In the genomic region with DNA sequence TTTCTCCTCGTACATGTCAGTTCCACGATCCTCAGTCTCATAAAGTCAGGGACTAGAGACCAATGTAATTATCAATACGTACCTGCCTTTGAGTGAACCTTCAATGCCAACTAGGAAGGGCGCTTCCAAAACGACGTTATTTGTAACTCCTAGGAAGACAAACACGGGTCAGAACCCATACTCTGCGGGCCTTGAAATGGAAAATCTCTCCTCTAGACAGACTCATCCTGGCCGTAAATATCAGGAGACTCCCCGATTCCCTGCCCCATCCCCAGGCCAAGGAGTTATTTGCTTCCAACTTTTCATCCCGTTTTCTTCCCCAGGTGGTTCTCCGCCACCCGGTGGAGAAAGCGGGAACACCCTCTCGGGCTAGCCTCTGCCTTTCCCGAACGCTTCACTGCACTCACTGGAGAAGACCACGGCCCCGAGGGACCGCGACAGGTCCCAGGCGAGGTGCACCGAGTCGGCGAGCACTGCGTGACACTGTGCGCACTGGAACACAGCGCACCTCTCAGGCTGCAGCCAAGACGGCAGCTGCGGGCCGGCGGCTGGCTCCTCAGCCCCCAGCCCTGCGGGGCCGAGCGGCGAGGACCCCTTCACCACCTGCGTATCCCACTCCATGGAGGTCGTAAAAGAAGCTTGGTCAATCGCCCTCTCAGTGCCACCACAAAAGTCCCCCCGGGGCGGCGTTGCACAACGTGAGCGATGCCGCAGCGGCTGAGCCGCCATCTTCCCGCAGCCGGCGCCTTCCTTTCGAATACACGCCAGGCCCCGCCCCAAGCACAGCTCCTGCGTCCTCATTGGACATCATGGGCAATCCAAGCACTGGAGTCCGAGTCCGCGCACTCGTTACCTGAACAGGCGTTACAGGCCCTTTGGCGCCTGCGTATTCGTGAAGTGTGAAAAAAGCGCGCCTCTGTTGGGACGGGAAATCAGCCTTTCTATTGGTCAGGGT, we compare ENCODE assay signal across 8 cellular contexts. TPM values are rescaled to one million over a fixed set of nuclear protein-coding genes. Genes with fewer than 3 reads are reported as not detected.
DNase-seq lines count a peak whose midpoint lies in the region; ATAC-seq, FAIRE-seq and TF ChIP-seq lines count a peak whose summit lies in the region.

A gene (minus strand): TSS at position 759 of the 955 bp plus-strand sequence. CDS start 30 bp downstream, at position 729.

- TF ChIP-seq EP300 in H1 (IDR thresholded peaks at IDR 0.05; ENCODE audit: borderline replicate concordance in 1 of 2, low read depth in 2 of 2, low read length in 2 of 2): no peak

- DNase-seq in COLO829 (ENCODE audit: low spot score) (peak; percentile 99), HS-5 (ENCODE audit: low read depth) (peak; percentile 40), NK-92 (lab: John Stamatoyannopoulos, UW; ENCODE audit: unreplicated experiment) (peak; percentile 92), H1 (ENCODE audit: low read depth in 1 of 2, low spot score in 2 of 2) (peak; percentile 93 to 98), mesendoderm (peak; percentile 100)
- peak; percentile 97 for DNase-seq in activated CD8-positive, alpha-beta memory T cell treated with anti-CD3 and anti-CD28 coated beads for 24 hours
- DNase-seq in stimulated activated CD8-positive, alpha-beta memory T cell treated with anti-CD3 and anti-CD28 coated beads, Interleukin-15, amount 100 ng/mL, for 1 hour (ENCODE audit: low read depth): peak; percentile 94

- peak within 1 kb of the TSS; percentile 63 for H2BK120ac ChIP-seq in H1 (replicated peaks; ENCODE audit: low read depth, low read length)
- H2BK120ac ChIP-seq in mesendoderm (ENCODE audit: low read depth, low read length): no peak within 1 kb of the TSS

- H3K27me3 ChIP-seq in H1 (replicated peaks in 1 of 4; ENCODE audit: control insufficient read depth in 3 of 4, extremely low read depth in 1 of 4, insufficient read depth in 3 of 4, low read length in 3 of 4): no peaks in the 10 kb centered on the region
- H3K27me3 ChIP-seq in mesendoderm (ENCODE audit: insufficient read depth, low read length, poor library complexity): no peaks in the 10 kb centered on the region

- H2BK20ac ChIP-seq in H1 (ENCODE audit: low read length): 0 out of 2 replicates have a peak within 1 kb of the TSS, but pooled peaks have one; percentile 41

- peak; percentile 49 for ATAC-seq in GM19468 (IDR thresholded peaks at IDR 0.05; ENCODE audit: extremely low read depth, unreplicated experiment)

- no peaks in the 10 kb centered on the region for H3K9me3 ChIP-seq in H1 (ENCODE audit: insufficient read depth in 2 of 2, low read depth in 1 of 2, low read length in 1 of 2)

- peaks cover 0 to 4% (median 0%) of the 10 kb centered on the region in 4 experiments; a peak in 1 of 8 replicates for H3K36me3 ChIP-seq in H1 (ENCODE audit: control insufficient read depth in 2 of 4, insufficient read depth in 4 of 4, low read length in 3 of 4)
- peaks cover 1% of the 10 kb centered on the region for H3K36me3 ChIP-seq in mesendoderm (ENCODE audit: control insufficient read depth, insufficient read depth, low read length)

- peak within 1 kb of the TSS; percentile 92 for H3K56ac ChIP-seq in H1 (replicated peaks; ENCODE audit: insufficient read length, low read depth, low read length)
- peak within 1 kb of the TSS; percentile 98 for H3K56ac ChIP-seq in mesendoderm (ENCODE audit: low read length)

- no peak within 1 kb of the TSS for H3K14ac ChIP-seq in H1 (ENCODE audit: insufficient read length)

- POLR2A ChIA-PET in H1 (lab: Charles Lee; ENCODE audit: partially characterized antibody): interaction anchor here (0.6 to 2.6 kb wide), 35 partner anchors 9 to 404 kb away, joined by 3 to 18 read pairs (median 4); a partner anchor contains a TSS

- H3K18ac ChIP-seq in H1 (ENCODE audit: extremely low read depth, low read length): peak within 1 kb of the TSS; percentile 90
- H3K18ac ChIP-seq in mesendoderm (ENCODE audit: low read length): peak within 1 kb of the TSS; percentile 70

- no peak within 1 kb of the TSS for H3K23ac ChIP-seq in H1 (ENCODE audit: insufficient read length)
- peak within 1 kb of the TSS; percentile 32 for H3K23ac ChIP-seq in mesendoderm (ENCODE audit: low read length)

- peaks cover 18 to 42% of the 10 kb centered on the region in 2 experiments for H3K79me2 ChIP-seq in H1 (ENCODE audit: control insufficient read depth in 1 of 2, insufficient read depth in 2 of 2, low read length in 2 of 2)
- peaks cover 30% of the 10 kb centered on the region for H3K79me2 ChIP-seq in mesendoderm (ENCODE audit: control insufficient read depth, insufficient read depth, low read length)

- H3K9ac ChIP-seq in H1 (replicated peaks in 1 of 4; ENCODE audit: extremely low read depth in 1 of 4, low read depth in 3 of 4, low read length in 3 of 4) (peak within 1 kb of the TSS; percentile 88 to 95 (median 92)), mesendoderm (ENCODE audit: low read length) (peak within 1 kb of the TSS; percentile 94)

- WGBS in H1 (ENCODE audit: extremely low coverage in 1 of 2, insufficient coverage in 1 of 2, insufficient read length in 1 of 2, insufficient replicate concordance in 2 of 2, low coverage in 1 of 2, low lambda C conversion rate in 2 of 2, missing lambda C conversion rate in 1 of 2), 2 experiments: 2% methylated on average over 65 of the region's 65 CpGs; no CpG with 5 or more reads in 1 of the 2 experiments
- no CpG with 5 or more reads among the region's 65 CpGs for WGBS in mesendoderm (ENCODE audit: extremely low coverage, insufficient coverage, low lambda C conversion rate)

- peak; percentile 91 for FAIRE-seq in H1 (lab: Jason Lieb, UNC)

- peak within 1 kb of the TSS; percentile 90 for H3K27ac ChIP-seq in H1 (ENCODE audit: low read depth, low read length)
- H3K27ac ChIP-seq in mesendoderm (ENCODE audit: low read depth, low read length): peak within 1 kb of the TSS; percentile 76

- peaks cover 2% of the 10 kb centered on the region; the same call in 1 of the 2 replicates for H3K79me1 ChIP-seq in H1 (ENCODE audit: low read depth, low read length)
- peaks cover 7% of the 10 kb centered on the region for H3K79me1 ChIP-seq in mesendoderm (ENCODE audit: low read length)

- H2BK15ac ChIP-seq in H1 (ENCODE audit: low read length) (peak within 1 kb of the TSS; percentile 83; the same call in 1 of the 2 replicates), mesendoderm (replicated peaks; ENCODE audit: low read depth) (no peak within 1 kb of the TSS)

- no peaks in the 10 kb centered on the region for H3K23me2 ChIP-seq in H1 (ENCODE audit: low read depth, low read length)

- H3K4me1 ChIP-seq in H1 (replicated peaks in 1 of 4; ENCODE audit: control insufficient read depth in 3 of 4, insufficient read depth in 4 of 4, low read length in 3 of 4): no peaks in the 10 kb centered on the region; a peak in 1 of 7 replicates
- no peaks in the 10 kb centered on the region for H3K4me1 ChIP-seq in mesendoderm (ENCODE audit: control insufficient read depth, low read depth, low read length)

- TF ChIP-seq POLR2A in H1 (IDR thresholded peaks at IDR 0.05; ENCODE audit: control extremely low read depth in 1 of 2, low read depth in 2 of 2, low read length in 2 of 2): peak; percentile 96 to 98

- H2BK12ac ChIP-seq in H1 (ENCODE audit: low read depth, low read length): peak within 1 kb of the TSS; percentile 52; the same call in 1 of the 2 replicates

- H3K4me3 ChIP-seq in H1 (ENCODE audit: extremely low read depth in 1 of 4, insufficient read depth in 2 of 4, low read depth in 3 of 4, low read length in 4 of 4) (peak within 1 kb of the TSS; percentile 83 to 92 (median 90)), mesendoderm (ENCODE audit: low read length) (peak within 1 kb of the TSS; percentile 96)

- TF ChIP-seq CTCF in H1 (IDR thresholded peaks at IDR 0.05; ENCODE audit: control extremely low read depth in 1 of 3, insufficient read depth in 1 of 3, low read depth in 1 of 3, low read length in 3 of 3): peak; percentile 61 to 69 (median 62)

- H3K4ac ChIP-seq in H1 (replicated peaks; ENCODE audit: insufficient read length, low read depth, low read length): peak within 1 kb of the TSS; percentile 97
- peak within 1 kb of the TSS; percentile 8 for H3K4ac ChIP-seq in mesendoderm (ENCODE audit: low read depth, low read length)

- H2AK5ac ChIP-seq in H1 (ENCODE audit: low read depth, low read length): no peak within 1 kb of the TSS
- no peak within 1 kb of the TSS for H2AK5ac ChIP-seq in mesendoderm (ENCODE audit: low read length)

- peak within 1 kb of the TSS; percentile 71 to 79 for H3K4me2 ChIP-seq in H1 (ENCODE audit: insufficient read depth in 1 of 2, low read depth in 2 of 2, low read length in 2 of 2)
- H3K4me2 ChIP-seq in mesendoderm (ENCODE audit: low read length): peak within 1 kb of the TSS; percentile 91

- peaks cover 0 to 2% of the 10 kb centered on the region in 2 experiments for H4K20me1 ChIP-seq in H1 (replicated peaks in 1 of 2; ENCODE audit: control insufficient read depth in 1 of 2, insufficient read depth in 2 of 2, low read length in 2 of 2)

- H4K91ac ChIP-seq in H1 (replicated peaks; ENCODE audit: insufficient read length, low read length): peak within 1 kb of the TSS; percentile 98

- H2AFZ ChIP-seq in H1 (ENCODE audit: low read length): peak within 1 kb of the TSS; percentile 88

- H4K5ac ChIP-seq in H1 (ENCODE audit: insufficient read length, low read depth, low read length) (peak within 1 kb of the TSS; percentile 75), mesendoderm (ENCODE audit: low read length) (no peak within 1 kb of the TSS)

- H4K8ac ChIP-seq in H1 (ENCODE audit: extremely low read depth, insufficient read depth, low read length): peak within 1 kb of the TSS; percentile 97
- no peak within 1 kb of the TSS for H4K8ac ChIP-seq in mesendoderm (ENCODE audit: low read depth, low read length)

- H2BK5ac ChIP-seq in H1 (ENCODE audit: low read depth, low read length) (peak within 1 kb of the TSS; percentile 97), mesendoderm (ENCODE audit: low read length) (peak within 1 kb of the TSS; percentile 90)

- CTCF ChIA-PET in H1 (lab: Charles Lee; ENCODE audit: partially characterized antibody): interaction anchor here (0.5 to 1.6 kb wide), 12 partner anchors 9 to 361 kb away, joined by 3 to 6 read pairs (median 4); no protein-coding TSS in a partner anchor

- peak; percentile 59 to 61 for TF ChIP-seq RAD21 in H1 (IDR thresholded peaks at IDR 0.05 in 1 of 2, conservative IDR thresholded peaks at IDR 0.05 in 1 of 2; ENCODE audit: low read depth in 2 of 2, low read length in 2 of 2)

TF ChIP-seq in H1, 55 proteins besides CTCF, POLR2A, EP300 and RAD21 (continues in another document):
- TF ChIP-seq MAFK (IDR thresholded peaks at IDR 0.05; ENCODE audit: low read depth, low read length) (no peak), CHD1 (IDR thresholded peaks at IDR 0.05; ENCODE audit: low read depth, low read length) (no peak)

RNA-seq across cellular contexts. Expression of the gene that starts here (rescaled TPM):
- total RNA-seq in H1 (2021; fragmentation: NEBNext Ultra II Directional; extraction: Animal tissue kit (Norgen Biotek cat#: 25700)): 34.8 and 36.7 TPM in 2 replicates
- polyA plus RNA-seq in H1 (2011; rRNA removed): 41.7 and 44.5 TPM in 2 replicates
- polyA plus RNA-seq in H1 (2011; cell fraction: cytosol; rRNA removed): 41.3 TPM
- 23.7 TPM for polyA plus RNA-seq in H1 (2011; cell fraction: nucleus; rRNA removed)
- polyA plus RNA-seq in H1 (2012, experiment 1 of 2): 23.4 to 32.5 TPM (median 28.3 TPM) in 4 replicates
- 31.0 TPM for polyA plus RNA-seq in H1 (2012, experiment 2 of 2)
- polyA plus RNA-seq in H1 (2013, experiment 1 of 2): 43.4 TPM
- polyA plus RNA-seq in H1 (2013, experiment 2 of 2): 40.2 TPM
- polyA minus RNA-seq in H1 (2011; rRNA and poly(A)+ RNA removed): 8.9 and 9.1 TPM in 2 replicates
- polyA minus RNA-seq in H1 (2011; cell fraction: cytosol; rRNA and poly(A)+ RNA removed): 20.3 TPM
- polyA minus RNA-seq in H1 (2011; cell fraction: nucleus; rRNA and poly(A)+ RNA removed): 14.8 TPM
- polyA plus RNA-seq in mesendoderm (2013, experiment 1 of 2): 42.8 TPM
- polyA plus RNA-seq in mesendoderm (2013, experiment 2 of 2): 40.8 TPM

Comparison
In these comparisons a context has a peak if more than half of its experiments do, and no peak if none do; other contexts are left out.
1. Peak in every context shown above with its lines: DNase-seq, ATAC-seq, H3K4me3 ChIP-seq and H3K27ac ChIP-seq.
2. DNase-seq: peak in every context shown above with its lines; median percentile 100 in mesendoderm; 99 in COLO829; 97 in activated CD8-positive, alpha-beta memory T cell treated with anti-CD3 and anti-CD28 coated beads for 24 hours; 96 in H1; 94 in stimulated activated CD8-positive, alpha-beta memory T cell treated with anti-CD3 and anti-CD28 coated beads, Interleukin-15, amount 100 ng/mL, for 1 hour; 92 in NK-92; 40 in HS-5.